26 cellular contexts compared by ENCODE assay signal in the genomic region with DNA sequence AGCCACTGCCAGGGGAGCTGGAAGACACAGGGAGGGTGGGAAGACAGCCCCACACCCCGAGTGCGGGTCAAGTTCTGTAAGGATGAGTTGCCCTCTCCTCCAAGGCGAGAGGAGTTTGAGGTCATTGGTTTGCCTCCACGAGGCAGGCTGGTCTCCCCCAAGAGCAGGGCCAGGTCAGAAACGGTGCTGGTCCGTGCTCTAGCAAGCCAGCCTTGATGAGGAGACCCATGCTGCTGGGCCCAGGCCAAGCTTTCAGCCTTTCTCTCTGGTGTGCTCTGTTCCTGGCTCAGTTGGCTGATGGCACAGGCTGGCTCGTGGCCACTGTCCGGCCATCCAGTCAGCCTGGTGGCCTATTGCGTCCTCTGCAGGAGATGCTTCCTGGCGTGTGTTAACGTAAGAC. TPM values are rescaled to one million over a fixed set of nuclear protein-coding genes. Genes with fewer than 3 reads are reported as not detected.
DNase-seq lines count a peak whose midpoint lies in the region; ATAC-seq, FAIRE-seq and TF ChIP-seq lines count a peak whose summit lies in the region.
"Had no signal": no experiment of that assay in that cellular context is flagged by ENCODE, and none has a peak within 500 bp of the region (broad histone marks: within the 10 kb centered on the region; RNA-seq: fewer than 3 reads in every experiment).

No MANE protein-coding gene starts in this region.

- CTCF ChIA-PET in GM12878 (lab: Yijun Ruan, JAX), result interaction anchor here (1.5 kb wide), 1 partner anchor 9 kb away, joined by 6 read pairs; no protein-coding TSS in a partner anchor

- no peaks in the 10 kb centered on the region for H3K79me2 ChIP-seq in GM12878 (ENCODE audit: control insufficient read depth, insufficient read depth, low read length)

- 92% methylated on average over 11 of the region's 11 CpGs for WGBS in GM12878 (ENCODE audit: insufficient coverage, insufficient replicate concordance, low lambda C conversion rate, missing lambda C conversion rate)

- intact Hi-C loops in GM12878 (cut with micrococcal nuclease; ENCODE audit: unreplicated experiment), result no loop called here
- intact Hi-C loops in vagina (cut with DNase I), result no loop called here

- FAIRE-seq in GM12878 (lab: Jason Lieb, UNC), result no peak
- FAIRE-seq: G401.6, GM19239, H54, HTR-8/SVneo, RCC 7860 had no signal

- no peak overlapping the region for H3K9ac ChIP-seq in GM12878 (ENCODE audit: control insufficient read depth, insufficient read depth, low read length)

- no peaks in the 10 kb centered on the region for H4K20me1 ChIP-seq in GM12878 (ENCODE audit: control insufficient read depth, insufficient read depth)

- TF ChIP-seq POLR2A in GM12878 (IDR thresholded peaks at IDR 0.05; ENCODE audit: low read depth, low read length) (no peak), vagina (IDR thresholded peaks at IDR 0.05) (no peak)

- POLR2A ChIA-PET in GM12878 (lab: Charles Lee), result interaction anchor here (0.6 to 1.4 kb wide), 2 partner anchors 13 to 557 kb away, joined by 3 to 4 read pairs; a partner anchor contains a TSS

- TF ChIP-seq EP300 in GM12878 (IDR thresholded peaks at IDR 0.05; ENCODE audit: borderline replicate concordance in 1 of 2, control insufficient read depth in 1 of 2, low read depth in 2 of 2, low read length in 2 of 2), result no peak

- H3K4me1 ChIP-seq in GM12878 (ENCODE audit: control insufficient read depth, insufficient read depth, low read length), result peaks cover 14% of the 10 kb centered on the region
- no peaks in the 10 kb centered on the region for H3K4me1 ChIP-seq in vagina
- H3K4me1 ChIP-seq: SJCRH30 had no signal

- H3K27me3 ChIP-seq in GM12878 (replicated peaks in 1 of 2; ENCODE audit: control insufficient read depth in 2 of 2, insufficient read depth in 2 of 2, low read length in 1 of 2) (no peaks in the 10 kb centered on the region), vagina (no peaks in the 10 kb centered on the region)
- H3K27me3 ChIP-seq: SJCRH30 had no signal

- TF ChIP-seq CTCF in GM13977 (IDR thresholded peaks at IDR 0.05; ENCODE audit: extremely low read depth, insufficient read depth, missing control alignments), result no peak
- no peak for TF ChIP-seq CTCF in GM12878 (IDR thresholded peaks at IDR 0.05 in 2 of 3, conservative IDR thresholded peaks at IDR 0.05 in 1 of 3; ENCODE audit: control insufficient read depth in 2 of 3, extremely low read depth in 1 of 3, insufficient read depth in 1 of 3, low read depth in 3 of 3, low read length in 3 of 3)
- TF ChIP-seq CTCF in vagina (IDR thresholded peaks at IDR 0.05), result no peak

- SMC1A ChIA-PET in GM12878 (lab: Charles Lee; ENCODE audit: uncharacterized antibody, unreplicated experiment), result interaction anchor here (1.1 to 1.3 kb wide), 2 partner anchors 9 to 15 kb away, joined by 3 to 4 read pairs; no protein-coding TSS in a partner anchor

- peak overlapping the region; percentile 40; the same call in 1 of the 2 replicates for H2AFZ ChIP-seq in GM12878 (ENCODE audit: control insufficient read depth, low read depth, low read length)

- H3K27ac ChIP-seq in GM12878 (ENCODE audit: control insufficient read depth, insufficient read depth), result no peak overlapping the region
- no peak overlapping the region for H3K27ac ChIP-seq in vagina
- H3K27ac ChIP-seq: C4-2B, SJCRH30 had no signal

- BruUV-seq in GM12878 (replicated peaks; lab: Mats Ljungman, UMichigan), result no TSS peak

- H3K36me3 ChIP-seq in GM12878 (ENCODE audit: control insufficient read depth in 2 of 2, insufficient read depth in 2 of 2, low read length in 1 of 2), result no peaks in the 10 kb centered on the region
- H3K36me3 ChIP-seq in vagina, result no peaks in the 10 kb centered on the region
- H3K36me3 ChIP-seq: SJCRH30 had no signal

- ATAC-seq in GM12878 (no peak), HG03378 (IDR thresholded peaks at IDR 0.05; ENCODE audit: unreplicated experiment) (no peak)

- in situ Hi-C loops in GM13977 (cut with MboI; ENCODE audit: low pct_unique_long_range_greater_than_20kb, low sequenced_read_pairs, unreplicated experiment), result no loop called here
- in situ Hi-C loops in GM12878 (cut with MboI), result no loop called here

- H3K4me3 ChIP-seq in GM12878 (no peak overlapping the region), vagina (no peak overlapping the region)
- H3K4me3 ChIP-seq: SJCRH30 had no signal

- RAD21 ChIA-PET in GM12878 (lab: Charles Lee; ENCODE audit: unreplicated experiment), result interaction anchor here (1.2 to 1.7 kb wide), 2 partner anchors 9 to 75 kb away, joined by 5 read pairs; no protein-coding TSS in a partner anchor

- TF ChIP-seq RAD21 in GM12878 (IDR thresholded peaks at IDR 0.05; ENCODE audit: insufficient read depth, low read depth, low read length), result no peak

- no peak overlapping the region for H3K4me2 ChIP-seq in GM12878 (ENCODE audit: control insufficient read depth, insufficient read depth)

- peak; percentile 13 for DNase-seq in GM13977 (ENCODE audit: low spot score)
- no peak for DNase-seq in GM12878 (ENCODE audit: low read depth, low spot score)
- peak; percentile 80 for DNase-seq in mesenteric fat pad (ENCODE audit: low spot score)
- peak; percentile 27 to 81 for DNase-seq in vagina (ENCODE audit: extremely low spot score in 2 of 2)
- no peak for DNase-seq in NCI-H187 (lab: John Stamatoyannopoulos, UW)
- DNase-seq in NCI-H1048 (lab: John Stamatoyannopoulos, UW), result no peak
- DNase-seq: ACHN; Calu3; CD8-positive, alpha-beta memory T cell; DMS153; HFFc6; KG1; NCI-H1105 treated with DMSO at 0.1 percent for 48 hours; NCI-H2081 treated with DMSO at 0.1 percent for 48 hours; NCI-H2171 treated with DMSO at 0.1 percent for 48 hours; NCI-H446; NCI-H526; OCI-M1; SJCRH30 had no signal

- H3K9me3 ChIP-seq in GM12878 (replicated peaks; ENCODE audit: control insufficient read depth, insufficient read depth, low read length) (no peaks in the 10 kb centered on the region; the same call in 2 of the 3 replicates), vagina (no peaks in the 10 kb centered on the region)

TF ChIP-seq in GM12878, 131 proteins besides CTCF, POLR2A, EP300 and RAD21 (continues in another document):
- TF ChIP-seq, protein P1, sequence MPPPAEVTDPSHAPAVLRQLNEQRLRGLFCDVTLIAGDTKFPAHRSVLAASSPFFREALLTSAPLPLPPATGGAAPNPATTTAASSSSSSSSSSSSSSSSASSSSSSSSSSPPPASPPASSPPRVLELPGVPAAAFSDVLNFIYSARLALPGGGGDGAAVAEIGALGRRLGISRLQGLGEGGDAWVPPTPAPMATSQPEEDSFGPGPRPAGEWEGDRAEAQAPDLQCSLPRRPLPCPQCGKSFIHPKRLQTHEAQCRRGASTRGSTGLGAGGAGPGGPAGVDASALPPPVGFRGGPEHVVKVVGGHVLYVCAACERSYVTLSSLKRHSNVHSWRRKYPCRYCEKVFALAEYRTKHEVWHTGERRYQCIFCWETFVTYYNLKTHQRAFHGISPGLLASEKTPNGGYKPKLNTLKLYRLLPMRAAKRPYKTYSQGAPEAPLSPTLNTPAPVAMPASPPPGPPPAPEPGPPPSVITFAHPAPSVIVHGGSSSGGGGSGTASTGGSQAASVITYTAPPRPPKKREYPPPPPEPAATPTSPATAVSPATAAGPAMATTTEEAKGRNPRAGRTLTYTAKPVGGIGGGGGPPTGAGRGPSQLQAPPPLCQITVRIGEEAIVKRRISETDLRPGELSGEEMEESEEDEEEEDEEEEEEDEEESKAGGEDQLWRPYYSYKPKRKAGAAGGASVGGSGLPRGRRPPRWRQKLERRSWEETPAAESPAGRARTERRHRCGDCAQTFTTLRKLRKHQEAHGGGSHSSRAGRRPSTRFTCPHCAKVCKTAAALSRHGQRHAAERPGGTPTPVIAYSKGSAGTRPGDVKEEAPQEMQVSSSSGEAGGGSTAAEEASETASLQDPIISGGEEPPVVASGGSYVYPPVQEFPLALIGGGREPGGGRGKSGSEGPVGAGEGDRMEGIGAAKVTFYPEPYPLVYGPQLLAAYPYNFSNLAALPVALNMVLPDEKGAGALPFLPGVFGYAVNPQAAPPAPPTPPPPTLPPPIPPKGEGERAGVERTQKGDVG (CRISPR knock-in tag; IDR thresholded peaks at IDR 0.05), result no peak
- TF ChIP-seq MTA3 (IDR thresholded peaks at IDR 0.05; ENCODE audit: borderline replicate concordance, low read length), result no peak

RNA-seq across cellular contexts. Expression of a gene that starts 12.0 kb away (rescaled TPM):
- total RNA-seq in GM12878 (2013; cell fraction: nucleolus; rRNA removed), result 55.6 and 60.9 TPM in 2 replicates
- total RNA-seq in GM12878 (2014; rRNA removed), result not detected in 2 replicates
- 0.32 and 0.45 TPM in 2 replicates for total RNA-seq in GM12878 (2014; rRNA removed; fragmentation: Illumina TruSeq; extraction: Trizol)
- 0.27 and 0.46 TPM in 2 replicates for total RNA-seq in GM12878 (2021)
- polyA plus RNA-seq in GM12878 (2011; ENCODE audit: low read depth), result 0.51 TPM
- 0.35 and 0.77 TPM in 2 replicates for polyA plus RNA-seq in GM12878 (2011; rRNA removed)
- 0.24 and 0.87 TPM in 2 replicates for polyA plus RNA-seq in GM12878 (2011; cell fraction: cytosol; rRNA removed)
- polyA plus RNA-seq in GM12878 (2011; cell fraction: nucleus; rRNA removed), result 2.7 and 2.8 TPM in 2 replicates
- polyA plus RNA-seq in GM12878 (2012), result 1.4 TPM in 2 replicates
- polyA plus RNA-seq in GM12878 (2014; fragmentation: Illumina TruSeq; extraction: Trizol), result 0.71 TPM in 1 of 2 replicates, not detected in the other
- not detected for polyA plus RNA-seq in GM12878 (2014; fragmentation: Nextera tagmentation; extraction: Ambion mirVana)
- 0.15 and 0.32 TPM in 2 replicates for polyA plus RNA-seq in GM12878 (2014; rRNA removed)
- 1 to 10 TPM in 1 of 2 experiments, under 1 TPM in 1; 0.09 to 1.3 TPM for polyA plus RNA-seq in GM12878 (2016; fragmentation: Nextera tagmentation; extraction: Ambion mirVana)
- polyA minus RNA-seq in GM12878 (2011; rRNA and poly(A)+ RNA removed), result 2.1 and 3.7 TPM in 2 replicates
- not detected in 2 replicates for polyA minus RNA-seq in GM12878 (2011; cell fraction: cytosol; rRNA and poly(A)+ RNA removed)
- 3.4 and 8.4 TPM in 2 replicates for polyA minus RNA-seq in GM12878 (2011; cell fraction: nucleus; rRNA and poly(A)+ RNA removed)
- total RNA-seq in mesenteric fat pad, result 32.4 TPM
- total RNA-seq in vagina, result 4.9 TPM
- total RNA-seq: HFFc6, SJCRH30 had no signal

Comparison
In these comparisons a context has a peak if more than half of its experiments do, and no peak if none do; other contexts are left out.
1. DNase-seq: peak in GM13977 (single experiment), mesenteric fat pad (single experiment) and vagina (2 of 2); none in GM12878 (single experiment), NCI-H187 (0 of 2) and NCI-H1048 (single experiment).